8 cellular contexts compared by ENCODE assay signal in genomic region chr20:41316009-41316408, GRCh38.
DNase-seq lines count a peak whose midpoint lies in the region; ATAC-seq, FAIRE-seq and TF ChIP-seq lines count a peak whose summit lies in the region.

No MANE protein-coding gene starts in this region.

- ATAC-seq in stimulated activated naive CD8-positive, alpha-beta T cell treated with anti-CD3 and anti-CD28 coated beads, Interleukin-15, Interleukin-2, amounts not matched to agents 100 U/mL and 50 U/mL, for 24 hours, result no peak

- no peaks in the 10 kb centered on the region for H3K27me3 ChIP-seq in muscle layer of duodenum (ENCODE audit: low read depth, low read length)

- no peaks in the 10 kb centered on the region for H3K9me3 Mint-ChIP-seq in stimulated activated naive CD8-positive, alpha-beta T cell treated with anti-CD3 and anti-CD28 coated beads, Interleukin-15, Interleukin-2, amounts not matched to agents 100 ng/mL and 50 ng/mL, for 24 hours

- peak overlapping the region; percentile 92 for H3K4me3 Mint-ChIP-seq in stimulated activated naive CD8-positive, alpha-beta T cell treated with anti-CD3 and anti-CD28 coated beads, Interleukin-15, Interleukin-2, amounts not matched to agents 100 ng/mL and 50 ng/mL, for 24 hours

- H3K36me3 Mint-ChIP-seq in stimulated activated naive CD8-positive, alpha-beta T cell treated with anti-CD3 and anti-CD28 coated beads, Interleukin-15, Interleukin-2, amounts not matched to agents 100 ng/mL and 50 ng/mL, for 24 hours (ENCODE audit: low read depth), result no peaks in the 10 kb centered on the region

- H3K27ac Mint-ChIP-seq in stimulated activated naive CD8-positive, alpha-beta T cell treated with anti-CD3 and anti-CD28 coated beads, Interleukin-15, Interleukin-2, amounts not matched to agents 100 ng/mL and 50 ng/mL, for 24 hours, result peak overlapping the region; percentile 38

- no peak for FAIRE-seq in H54 (lab: Jason Lieb, UNC)

- H3K9me3 ChIP-seq in muscle layer of duodenum (ENCODE audit: control insufficient read depth in 1 of 2, low read length in 2 of 2), result no peaks in the 10 kb centered on the region

- no peaks in the 10 kb centered on the region for H3K27me3 Mint-ChIP-seq in stimulated activated naive CD8-positive, alpha-beta T cell treated with anti-CD3 and anti-CD28 coated beads, Interleukin-15, Interleukin-2, amounts not matched to agents 100 ng/mL and 50 ng/mL, for 24 hours

- no peak for TF ChIP-seq POLR2A in H54 (IDR thresholded peaks at IDR 0.05; ENCODE audit: low read depth, low read length)

- peaks cover 33% of the 10 kb centered on the region for H3K4me1 Mint-ChIP-seq in stimulated activated naive CD8-positive, alpha-beta T cell treated with anti-CD3 and anti-CD28 coated beads, Interleukin-15, Interleukin-2, amounts not matched to agents 100 ng/mL and 50 ng/mL, for 24 hours (ENCODE audit: low read depth)

- no peaks in the 10 kb centered on the region for H3K4me1 ChIP-seq in muscle layer of duodenum (ENCODE audit: control insufficient read depth in 1 of 2, insufficient read depth in 2 of 2, low read length in 2 of 2)

- peaks cover 0 to 14% of the 10 kb centered on the region in 2 donors for H3K36me3 ChIP-seq in muscle layer of duodenum (ENCODE audit: control insufficient read depth in 1 of 2, insufficient read depth in 2 of 2, low read length in 2 of 2)

- intact Hi-C loops in posterior cingulate gyrus (cut with DNase I), result loop anchor here (2.0 kb wide), 1 partner anchor 67 kb away; no protein-coding TSS in a partner anchor

- peak overlapping the region; percentile 74 to 80 for H3K4me3 ChIP-seq in muscle layer of duodenum (ENCODE audit: low read depth in 1 of 2, low read length in 2 of 2)

- no peak for DNase-seq in stimulated activated naive CD8-positive, alpha-beta T cell treated with anti-CD3 and anti-CD28 coated beads, Interleukin-15, Interleukin-2, amounts not matched to agents 100 U/mL and 50 U/mL, for 24 hours
- DNase-seq in caudate nucleus (lab: John Stamatoyannopoulos, UW) (no peak), posterior cingulate gyrus (no peak), NCI-H226 (no peak), foreskin melanocyte (no peak), H54 (ENCODE audit: insufficient read length, low spot score) (no peak)

- peak overlapping the region; percentile 87 for H3K27ac ChIP-seq in caudate nucleus (ENCODE audit: low read depth, low read length)
- H3K27ac ChIP-seq in muscle layer of duodenum (ENCODE audit: low read length), result peak overlapping the region; percentile 90
